In the genomic region with DNA sequence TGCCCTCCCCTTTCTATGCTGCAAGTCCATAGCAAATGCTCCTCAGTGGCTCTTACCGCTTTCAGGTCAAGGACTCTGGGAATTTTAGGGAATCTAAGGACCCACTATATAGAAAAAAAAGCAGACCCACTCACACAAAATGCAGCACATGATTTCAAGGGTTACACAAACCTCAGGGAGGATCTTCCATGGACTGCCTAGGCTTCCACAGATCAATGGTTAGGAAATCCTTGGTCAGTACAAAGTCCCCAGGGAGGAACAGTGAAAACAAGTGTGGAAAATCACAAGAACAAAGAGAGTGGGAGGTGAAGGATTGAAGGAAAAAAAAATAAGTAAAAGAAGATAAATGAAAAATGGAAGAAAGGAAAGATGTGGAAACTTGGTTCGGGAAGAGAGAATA, we compare ENCODE assay signal across 26 cellular contexts.
"Had no signal": no experiment of that assay in that cellular context is flagged by ENCODE, and none has a peak within 500 bp of the region (broad histone marks: within the 10 kb centered on the region; RNA-seq: fewer than 3 reads in every experiment).

No MANE protein-coding gene starts in this region.

- H3K4me3 ChIP-seq: adrenal gland, breast epithelium had no signal

- H3K36me3 ChIP-seq: adrenal gland, breast epithelium had no signal

- H3K4me1 ChIP-seq: adrenal gland, breast epithelium had no signal

- H3K9me3 Mint-ChIP-seq: activated CD4-positive, alpha-beta memory T cell treated with anti-CD3 and anti-CD28 coated beads for 36 hours; activated CD4-positive, alpha-beta T cell treated with anti-CD3 and anti-CD28 coated beads, Interleukin-2, amount 10 ng/mL, durations not matched to agents 7 days and 5 days; activated T-cell treated with anti-CD3 and anti-CD28 coated beads, Interleukin-2, amount 50 U/mL, for 4 hours; activated T-helper 17 cell treated with anti-CD3 and anti-CD28 coated beads, Interleukin-2, amount 50 U/mL, for 72 hours; T-cell had no signal

- H3K36me3 Mint-ChIP-seq: activated CD4-positive, alpha-beta memory T cell treated with anti-CD3 and anti-CD28 coated beads for 36 hours; T-cell had no signal

- H3K27ac Mint-ChIP-seq: activated B cell treated with CpG ODN at 0.5 μM for 24 hours; activated CD4-positive, alpha-beta memory T cell treated with anti-CD3 and anti-CD28 coated beads for 36 hours; activated CD4-positive, alpha-beta T cell treated with anti-CD3 and anti-CD28 coated beads, Interleukin-2, amount 10 ng/mL, durations not matched to agents 7 days and 5 days; activated naive CD8-positive, alpha-beta T cell treated with anti-CD3 and anti-CD28 coated beads, Interleukin-2, amount 10 ng/mL, durations not matched to agents 7 days and 5 days; activated T-helper 17 cell treated with anti-CD3 and anti-CD28 coated beads, Interleukin-2, amount 50 U/mL, for 72 hours; T-cell had no signal

- H3K27ac ChIP-seq: adrenal gland had no signal

- H3K4me1 Mint-ChIP-seq: activated B cell treated with CpG ODN at 0.5 μM for 24 hours; activated T-helper 17 cell treated with anti-CD3 and anti-CD28 coated beads, Interleukin-2, amount 50 U/mL, for 72 hours had no signal

- ATAC-seq: activated T-cell treated with anti-CD3 and anti-CD28 coated beads, Interleukin-2, amount 50 U/mL, for 4 hours; activated T-helper 17 cell treated with anti-CD3 and anti-CD28 coated beads, Interleukin-2, amount 50 U/mL, for 72 hours; PC-3; T-cell had no signal

- H3K27me3 ChIP-seq: adrenal gland, breast epithelium had no signal

- H3K4me3 Mint-ChIP-seq: activated B cell treated with CpG ODN at 0.5 μM for 24 hours; activated CD4-positive, alpha-beta memory T cell treated with anti-CD3 and anti-CD28 coated beads for 36 hours; activated CD4-positive, alpha-beta T cell treated with anti-CD3 and anti-CD28 coated beads, Interleukin-2, amount 10 ng/mL, durations not matched to agents 7 days and 5 days; activated naive CD8-positive, alpha-beta T cell treated with anti-CD3 and anti-CD28 coated beads, Interleukin-2, amount 10 ng/mL, durations not matched to agents 7 days and 5 days; activated T-cell treated with anti-CD3 and anti-CD28 coated beads, Interleukin-2, amount 50 U/mL, for 4 hours; activated T-helper 17 cell treated with anti-CD3 and anti-CD28 coated beads, Interleukin-2, amount 50 U/mL, for 72 hours; T-cell had no signal

- DNase-seq: activated B cell treated with CpG ODN at 0.5 μM for 24 hours; activated CD4-positive, alpha-beta memory T cell treated with anti-CD3 and anti-CD28 coated beads for 36 hours; activated CD4-positive, alpha-beta T cell treated with anti-CD3 and anti-CD28 coated beads, Interleukin-2, amount 10 ng/mL, durations not matched to agents 7 days and 5 days; activated CD8-positive, alpha-beta memory T cell treated with anti-CD3 and anti-CD28 coated beads for 24 hours; activated gamma-delta T cell; activated naive CD4-positive, alpha-beta T cell treated with anti-CD3 and anti-CD28 coated beads, Interleukin-2, amount 50 U/mL, for 16 hours; activated naive CD8-positive, alpha-beta T cell treated with anti-CD3 and anti-CD28 coated beads, Interleukin-2, amount 10 ng/mL, durations not matched to agents 7 days and 5 days; activated T-cell treated with anti-CD3 and anti-CD28 coated beads, Interleukin-2, amount 50 U/mL, for 4 hours; adrenal gland; aorta; caudate nucleus; Kasumi-1; KBM-7; NCI-H1048; NCI-H146; NCI-H187 treated with DMSO at 0.1 percent for 48 hours; NCI-H2081 treated with DMSO at 0.1 percent for 48 hours; NCI-H446; NCI-H524; PC-3; SHP77 treated with DMSO at 0.1 percent for 48 hours; T-cell; T-helper 2 cell; T1000 had no signal

- H3K9me3 ChIP-seq: adrenal gland, breast epithelium had no signal

- H3K27me3 Mint-ChIP-seq: activated B cell treated with CpG ODN at 0.5 μM for 24 hours; activated CD4-positive, alpha-beta memory T cell treated with anti-CD3 and anti-CD28 coated beads for 36 hours; activated CD4-positive, alpha-beta T cell treated with anti-CD3 and anti-CD28 coated beads, Interleukin-2, amount 10 ng/mL, durations not matched to agents 7 days and 5 days; activated T-helper 17 cell treated with anti-CD3 and anti-CD28 coated beads, Interleukin-2, amount 50 U/mL, for 72 hours; T-cell had no signal
